ENCODE assay signal across 20 cellular contexts in genomic region chrX:7163146-7163677, GRCh38.
"Had no signal": no experiment of that assay in that cellular context is flagged by ENCODE, and none has a peak within 500 bp of the region (broad histone marks: within the 10 kb centered on the region; RNA-seq: fewer than 3 reads in every experiment).

No MANE protein-coding gene starts in this region.

- H3K27me3 ChIP-seq: hepatocyte, left lung, neural progenitor cell, pancreas, right lobe of liver, spleen had no signal

- H3K9me3 ChIP-seq: left lung, lower lobe of right lung, pancreas, right lobe of liver had no signal

- H2AFZ ChIP-seq: hepatocyte, neural progenitor cell had no signal

- H3K9ac ChIP-seq: neural progenitor cell had no signal

- H3K79me2 ChIP-seq: hepatocyte had no signal

- H3K27ac ChIP-seq: coronary artery, hepatocyte, left lung, lower lobe of right lung, neural progenitor cell, pancreas, right lobe of liver, spleen had no signal

- H3K36me3 ChIP-seq: left lung, lower lobe of right lung, neural progenitor cell, pancreas, right lobe of liver, spleen had no signal

- H3K4me3 ChIP-seq: coronary artery, hepatocyte, left lung, lower lobe of right lung, neural progenitor cell, pancreas, right lobe of liver, spleen had no signal

- ATAC-seq: left lung; lower lobe of right lung; natural killer cell treated with Interleukin-12 subunit alpha and Interleukin-12 subunit beta and Interleukin-15 and Interleukin-18, amount 100 ng/mL, for 72 hours; pancreas; stimulated activated naive B cell treated with anti-CD40 and anti-IgM and Interleukin-4, amounts not matched to agents 10 μg/mL and 1 μg/mL and 100 μg/mL, for 72 hours had no signal

- H3K4me1 ChIP-seq: left lung, lower lobe of right lung, pancreas, right lobe of liver, spleen had no signal

- DNase-seq: caudate nucleus; effector CD4-positive, alpha-beta T cell; endodermal cell; erythroblast; foreskin melanocyte; head of caudate nucleus; left lung; lower lobe of right lung; midbrain; occipital lobe; pancreas; right lobe of liver; spleen; stimulated activated CD4-positive, alpha-beta T cell treated with anti-CD3 and anti-CD28 coated beads, Interleukin-2, amount 100 ng/mL, for 24 hours; stimulated activated CD4-positive, alpha-beta T cell treated with anti-CD3 and anti-CD28 coated beads, Interleukin-4, amount 100 ng/mL, for 4 hours; stimulated activated naive B cell treated with anti-CD40 and anti-IgM and Interleukin-4, amounts not matched to agents 10 μg/mL and 1 μg/mL and 100 μg/mL, for 72 hours had no signal

- H3K4me2 ChIP-seq: hepatocyte, neural progenitor cell had no signal
